ENCODE assay signal across 16 cellular contexts in genomic region chr7:35555934-35556333, GRCh38.
A peak's percentile ranks its signal among the peaks of the same experiment; 100 is the strongest.
DNase-seq lines count a peak whose midpoint lies in the region; ATAC-seq and TF ChIP-seq lines count a peak whose summit lies in the region.
"Had no signal": no experiment of that assay in that cellular context is flagged by ENCODE, and none has a peak within 500 bp of the region (broad histone marks: within the 10 kb centered on the region; RNA-seq: fewer than 3 reads in every experiment).

No MANE protein-coding gene starts in this region.

- H3K27ac ChIP-seq in foreskin keratinocyte: no peak overlapping the region
- H3K27ac ChIP-seq: ascending aorta, tibial artery had no signal

- H3K4me1 Mint-ChIP-seq in activated naive CD8-positive, alpha-beta T cell treated with anti-CD3 and anti-CD28 coated beads, Interleukin-2, amount 50 U/mL, for 24 hours: no peaks in the 10 kb centered on the region
- peaks cover 3% of the 10 kb centered on the region for H3K4me1 Mint-ChIP-seq in activated naive CD8-positive, alpha-beta T cell treated with anti-CD3 and anti-CD28 coated beads for 36 hours
- H3K4me1 Mint-ChIP-seq: mesothelial cell of epicardium, neural crest cell had no signal

- no peak overlapping the region for H3K27ac Mint-ChIP-seq in activated naive CD8-positive, alpha-beta T cell treated with anti-CD3 and anti-CD28 coated beads, Interleukin-2, amount 50 U/mL, for 24 hours
- H3K27ac Mint-ChIP-seq in activated naive CD8-positive, alpha-beta T cell treated with anti-CD3 and anti-CD28 coated beads for 36 hours: no peak overlapping the region
- H3K27ac Mint-ChIP-seq: mesothelial cell of epicardium had no signal

- intact Hi-C loops in sciatic nerve (cut with DNase I): no loop called here

- no peak for DNase-seq in activated naive CD8-positive, alpha-beta T cell treated with anti-CD3 and anti-CD28 coated beads, Interleukin-2, amount 50 U/mL, for 24 hours
- no peak for DNase-seq in activated naive CD8-positive, alpha-beta T cell treated with anti-CD3 and anti-CD28 coated beads for 36 hours
- DNase-seq in RPMI7951 (ENCODE audit: low read depth): peak; percentile 9
- DNase-seq in foreskin keratinocyte: peak; percentile 82 to 92
- DNase-seq in sciatic nerve (ENCODE audit: low spot score): no peak
- DNase-seq: NCI-H1092 treated with DMSO at 0.1 percent for 48 hours; NCI-H2081 treated with DMSO at 0.1 percent for 48 hours; NCI-H524; stimulated activated CD4-positive, alpha-beta T cell treated with anti-CD3 and anti-CD28 coated beads, Interleukin-12 subunit alpha, Interleukin-12 subunit beta, amount 100 ng/mL, for 4 hours; tibial artery had no signal

- peaks cover 3% of the 10 kb centered on the region for H3K27me3 Mint-ChIP-seq in activated naive CD8-positive, alpha-beta T cell treated with anti-CD3 and anti-CD28 coated beads, Interleukin-2, amount 50 U/mL, for 24 hours
- H3K27me3 Mint-ChIP-seq in activated naive CD8-positive, alpha-beta T cell treated with anti-CD3 and anti-CD28 coated beads for 36 hours: no peaks in the 10 kb centered on the region

- H3K27me3 ChIP-seq in foreskin keratinocyte: peaks cover 7% of the 10 kb centered on the region
- H3K27me3 ChIP-seq: ascending aorta, tibial artery had no signal

- TF ChIP-seq CTCF in foreskin keratinocyte (conservative IDR thresholded peaks at IDR 0.05): no peak

- H3K4me3 Mint-ChIP-seq in activated naive CD8-positive, alpha-beta T cell treated with anti-CD3 and anti-CD28 coated beads, Interleukin-2, amount 50 U/mL, for 24 hours: no peak overlapping the region
- H3K4me3 Mint-ChIP-seq in activated naive CD8-positive, alpha-beta T cell treated with anti-CD3 and anti-CD28 coated beads for 36 hours: no peak overlapping the region
- H3K4me3 Mint-ChIP-seq: mesothelial cell of epicardium, neural crest cell had no signal

- ATAC-seq in activated naive CD8-positive, alpha-beta T cell treated with anti-CD3 and anti-CD28 coated beads, Interleukin-2, amount 50 U/mL, for 24 hours: peak; percentile 77
- ATAC-seq in foreskin keratinocyte (peak; percentile 97), sciatic nerve (no peak), GM19351 (IDR thresholded peaks at IDR 0.05; ENCODE audit: unreplicated experiment) (no peak), GM19455 (IDR thresholded peaks at IDR 0.05; ENCODE audit: unreplicated experiment) (no peak), HG03039 (IDR thresholded peaks at IDR 0.05; ENCODE audit: unreplicated experiment) (no peak)

- no peaks in the 10 kb centered on the region for H3K36me3 Mint-ChIP-seq in activated naive CD8-positive, alpha-beta T cell treated with anti-CD3 and anti-CD28 coated beads, Interleukin-2, amount 50 U/mL, for 24 hours (ENCODE audit: low read depth)
- no peaks in the 10 kb centered on the region for H3K36me3 Mint-ChIP-seq in activated naive CD8-positive, alpha-beta T cell treated with anti-CD3 and anti-CD28 coated beads for 36 hours
- H3K36me3 Mint-ChIP-seq: mesothelial cell of epicardium had no signal

- H3K4me1 ChIP-seq in foreskin keratinocyte: no peaks in the 10 kb centered on the region
- H3K4me1 ChIP-seq: ascending aorta, tibial artery had no signal

- no peaks in the 10 kb centered on the region for H3K9me3 Mint-ChIP-seq in activated naive CD8-positive, alpha-beta T cell treated with anti-CD3 and anti-CD28 coated beads, Interleukin-2, amount 50 U/mL, for 24 hours
- no peaks in the 10 kb centered on the region for H3K9me3 Mint-ChIP-seq in activated naive CD8-positive, alpha-beta T cell treated with anti-CD3 and anti-CD28 coated beads for 36 hours
- H3K9me3 Mint-ChIP-seq: mesothelial cell of epicardium, neural crest cell had no signal

Comparison
In these comparisons a context has a peak if more than half of its experiments do, and no peak if none do; other contexts are left out.
1. ATAC-seq: peak in activated naive CD8-positive, alpha-beta T cell treated with anti-CD3 and anti-CD28 coated beads, Interleukin-2, amount 50 U/mL, for 24 hours (single experiment) and foreskin keratinocyte (single experiment); none in sciatic nerve (single experiment), GM19351 (single experiment), GM19455 (single experiment) and HG03039 (single experiment).
2. DNase-seq: peak in RPMI7951 (single experiment) and foreskin keratinocyte (2 of 2); none in activated naive CD8-positive, alpha-beta T cell treated with anti-CD3 and anti-CD28 coated beads, Interleukin-2, amount 50 U/mL, for 24 hours (single experiment), activated naive CD8-positive, alpha-beta T cell treated with anti-CD3 and anti-CD28 coated beads for 36 hours (single experiment) and sciatic nerve (single experiment).